Comparison of ENCODE assay signal across 21 cellular contexts in genomic region chr13:22517544-22517943, GRCh38.
DNase-seq lines count a peak whose midpoint lies in the region; ATAC-seq, FAIRE-seq and TF ChIP-seq lines count a peak whose summit lies in the region.
"Had no signal": no experiment of that assay in that cellular context is flagged by ENCODE, and none has a peak within 500 bp of the region (broad histone marks: within the 10 kb centered on the region; RNA-seq: fewer than 3 reads in every experiment).

No MANE protein-coding gene starts in this region.

- POLR2A ChIA-PET in T-cell (lab: Charles Lee) = no interaction called here

- H3K36me3 Mint-ChIP-seq in T-cell = no peaks in the 10 kb centered on the region
- H3K36me3 Mint-ChIP-seq: activated CD4-positive, alpha-beta memory T cell treated with anti-CD3 and anti-CD28 coated beads for 36 hours; activated naive CD4-positive, alpha-beta T cell treated with anti-CD3 and anti-CD28 coated beads, Interleukin-2, amount 50 U/mL, for 24 hours; naive thymus-derived CD4-positive, alpha-beta T cell had no signal

- ATAC-seq in pancreas (peak in 3 of 4 donors; percentile 67 to 87 (median 71)), T-cell (replicated peaks in 1 of 4) (no peak), GM21619 (IDR thresholded peaks at IDR 0.05; ENCODE audit: unreplicated experiment) (no peak), GM18868 (IDR thresholded peaks at IDR 0.05; ENCODE audit: unreplicated experiment) (no peak)
- ATAC-seq: activated T-cell treated with anti-CD3 and anti-CD28 coated beads, Interleukin-2, amount 50 U/mL, for 4 hours; naive thymus-derived CD4-positive, alpha-beta T cell; SK-N-SH treated with all-trans-retinoic acid at 6 μM for 48 hours had no signal

- no peaks in the 10 kb centered on the region for H3K4me1 Mint-ChIP-seq in T-cell
- H3K4me1 Mint-ChIP-seq: activated naive CD4-positive, alpha-beta T cell treated with anti-CD3 and anti-CD28 coated beads, Interleukin-2, amount 50 U/mL, for 24 hours; naive thymus-derived CD4-positive, alpha-beta T cell had no signal

- H3K27ac Mint-ChIP-seq in T-cell = no peak overlapping the region
- H3K27ac Mint-ChIP-seq: activated CD4-positive, alpha-beta memory T cell treated with anti-CD3 and anti-CD28 coated beads for 36 hours; activated naive CD4-positive, alpha-beta T cell treated with anti-CD3 and anti-CD28 coated beads, Interleukin-2, amount 50 U/mL, for 24 hours; naive thymus-derived CD4-positive, alpha-beta T cell had no signal

- peak; percentile 78 for DNase-seq in MG63
- DNase-seq in NCI-H2196 (lab: John Stamatoyannopoulos, UW; ENCODE audit: unreplicated experiment) = peak; percentile 2
- peak; percentile 77 for DNase-seq in astrocyte of the hippocampus (ENCODE audit: low read depth, low spot score)
- DNase-seq in pancreas = no peak
- no peak for DNase-seq in T-cell
- DNase-seq in stomach = no peak
- DNase-seq: activated CD4-positive, alpha-beta memory T cell treated with anti-CD3 and anti-CD28 coated beads for 36 hours; activated T-cell treated with anti-CD3 and anti-CD28 coated beads, Interleukin-2, amount 50 U/mL, for 4 hours; colonic mucosa; foreskin melanocyte; HCEC 1CT; KG1; naive thymus-derived CD4-positive, alpha-beta T cell; Peyer's patch; small intestine had no signal

- CTCF ChIA-PET in T-cell (lab: Charles Lee) = no interaction called here

- H3K36me3 ChIP-seq in MG63 = no peaks in the 10 kb centered on the region
- no peaks in the 10 kb centered on the region for H3K36me3 ChIP-seq in pancreas
- H3K36me3 ChIP-seq in stomach = no peaks in the 10 kb centered on the region
- H3K36me3 ChIP-seq: colonic mucosa, Peyer's patch, thoracic aorta had no signal

- H3K27me3 Mint-ChIP-seq in T-cell = no peaks in the 10 kb centered on the region
- H3K27me3 Mint-ChIP-seq: activated naive CD4-positive, alpha-beta T cell treated with anti-CD3 and anti-CD28 coated beads, Interleukin-2, amount 50 U/mL, for 24 hours had no signal

- peaks cover 0 to 3% (median 2%) of the 10 kb centered on the region in 3 donors for H3K9me3 Mint-ChIP-seq in T-cell
- H3K9me3 Mint-ChIP-seq: activated naive CD4-positive, alpha-beta T cell treated with anti-CD3 and anti-CD28 coated beads, Interleukin-2, amount 50 U/mL, for 24 hours had no signal

- 7 to 18% methylated on average over 3 of the region's 3 CpGs for WGBS in pancreas, 2 donors
- WGBS in stomach, 5 donors = 13 to 40% (median 21%) methylated on average over 3 of the region's 3 CpGs

- no peak for FAIRE-seq in pancreas (lab: Jason Lieb, UNC)
- FAIRE-seq: GM18507, small intestine had no signal

- H3K4me1 ChIP-seq in pancreas = peaks cover 0 to 4% (median 0%) of the 10 kb centered on the region in 3 donors
- peaks cover 0 to 5% (median 0%) of the 10 kb centered on the region in 4 donors for H3K4me1 ChIP-seq in stomach
- H3K4me1 ChIP-seq: colonic mucosa, Peyer's patch had no signal

- H3K4me3 ChIP-seq in MG63 = no peak overlapping the region
- no peak overlapping the region for H3K4me3 ChIP-seq in pancreas
- no peak overlapping the region for H3K4me3 ChIP-seq in stomach
- H3K4me3 ChIP-seq: colonic mucosa, Peyer's patch, thoracic aorta had no signal

- no peaks in the 10 kb centered on the region for H3K27me3 ChIP-seq in MG63
- H3K27me3 ChIP-seq in pancreas = no peaks in the 10 kb centered on the region
- H3K27me3 ChIP-seq in stomach = no peaks in the 10 kb centered on the region
- H3K27me3 ChIP-seq: colonic mucosa, Peyer's patch had no signal

- intact Hi-C loops in pancreas (cut with DNase I) = no loop called here
- intact Hi-C loops in stomach (cut with DNase I; ENCODE audit: low total_unique reads) = no loop called here

- peaks cover 14% of the 10 kb centered on the region for H3K9me3 ChIP-seq in MG63
- H3K9me3 ChIP-seq in pancreas = no peaks in the 10 kb centered on the region
- H3K9me3 ChIP-seq in stomach = peaks cover 0 to 6% (median 0%) of the 10 kb centered on the region in 4 donors
- H3K9me3 ChIP-seq: colonic mucosa, Peyer's patch, thoracic aorta had no signal

- TF ChIP-seq CTCF in pancreas (IDR thresholded peaks at IDR 0.05) = no peak
- no peak for TF ChIP-seq CTCF in stomach (IDR thresholded peaks at IDR 0.05)

- no peak overlapping the region for H3K4me3 Mint-ChIP-seq in T-cell
- H3K4me3 Mint-ChIP-seq: activated CD4-positive, alpha-beta memory T cell treated with anti-CD3 and anti-CD28 coated beads for 36 hours; activated naive CD4-positive, alpha-beta T cell treated with anti-CD3 and anti-CD28 coated beads, Interleukin-2, amount 50 U/mL, for 24 hours; activated T-cell treated with anti-CD3 and anti-CD28 coated beads, Interleukin-2, amount 50 U/mL, for 4 hours; naive thymus-derived CD4-positive, alpha-beta T cell had no signal

- TF ChIP-seq EP300 in stomach (IDR thresholded peaks at IDR 0.05) = no peak

- H3K27ac ChIP-seq in pancreas (no peak overlapping the region), stomach (no peak overlapping the region)
- H3K27ac ChIP-seq: colonic mucosa, Peyer's patch, thoracic aorta had no signal

- TF ChIP-seq POLR2A in stomach (IDR thresholded peaks at IDR 0.05) = no peak

Comparison
In these comparisons a context has a peak if more than half of its experiments do, and no peak if none do; other contexts are left out.
1. DNase-seq: peak in MG63 (single experiment), NCI-H2196 (single experiment) and astrocyte of the hippocampus (single experiment); none in pancreas (0 of 6), T-cell (0 of 34) and stomach (single experiment).
2. ATAC-seq: peak in pancreas (3 of 4); none in T-cell (0 of 4), GM21619 (single experiment) and GM18868 (single experiment).